Comparison of ENCODE assay signal across 8 cellular contexts in the genomic region with DNA sequence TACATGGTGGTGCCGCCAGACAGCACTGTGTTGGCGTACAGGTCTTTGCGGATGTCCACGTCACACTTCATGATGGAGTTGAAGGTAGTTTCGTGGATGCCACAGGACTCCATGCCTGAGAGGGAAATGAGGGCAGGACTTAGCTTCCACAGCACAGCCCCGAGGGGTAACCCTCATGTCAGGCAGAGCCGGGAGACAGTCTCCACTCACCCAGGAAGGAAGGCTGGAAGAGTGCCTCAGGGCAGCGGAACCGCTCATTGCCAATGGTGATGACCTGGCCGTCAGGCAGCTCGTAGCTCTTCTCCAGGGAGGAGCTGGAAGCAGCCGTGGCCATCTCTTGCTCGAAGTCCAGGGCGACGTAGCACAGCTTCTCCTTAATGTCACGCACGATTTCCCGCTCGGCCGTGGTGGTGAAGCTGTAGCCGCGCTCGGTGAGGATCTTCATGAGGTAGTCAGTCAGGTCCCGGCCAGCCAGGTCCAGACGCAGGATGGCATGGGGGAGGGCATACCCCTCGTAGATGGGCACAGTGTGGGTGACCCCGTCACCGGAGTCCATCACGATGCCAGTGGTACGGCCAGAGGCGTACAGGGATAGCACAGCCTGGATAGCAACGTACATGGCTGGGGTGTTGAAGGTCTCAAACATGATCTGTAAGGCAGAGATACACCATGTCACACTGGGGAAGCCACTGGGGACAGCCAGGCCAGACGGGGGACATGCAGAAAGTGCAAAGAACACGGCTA. TPM values are rescaled to one million over a fixed set of nuclear protein-coding genes. Genes with fewer than 3 reads are reported as not detected.
DNase-seq lines count a peak whose midpoint lies in the region; ATAC-seq and TF ChIP-seq lines count a peak whose summit lies in the region.

No MANE protein-coding gene starts in this region.

- peaks cover 15% of the 10 kb centered on the region for H3K36me3 Mint-ChIP-seq in natural killer cell

- no peaks in the 10 kb centered on the region for H3K27me3 Mint-ChIP-seq in natural killer cell (ENCODE audit: low read depth in 2 of 2)

- DNase-seq in HT-29 (ENCODE audit: low spot score) (peak; percentile 35), erythroblast (lab: John Stamatoyannopoulos, UW) (peak; percentile 56 to 64), natural killer cell (peak; percentile 44), activated gamma-delta T cell treated with Interleukin-2 at 50 U/mL for 16 hours (no peak), NCI-H1048 (lab: John Stamatoyannopoulos, UW) (no peak)
- DNase-seq in activated CD4-positive, alpha-beta T cell treated with anti-CD3 and anti-CD28 coated beads, Interleukin-2, amount 50 U/mL, for 48 hours = peak; percentile 45 to 46

- H3K4me1 Mint-ChIP-seq in natural killer cell = peaks cover 57 to 69% of the 10 kb centered on the region in 2 donors

- intact Hi-C loops in natural killer cell (cut with micrococcal nuclease) = no loop called here

- peak; percentile 16 for TF ChIP-seq POLR2A in erythroblast (IDR thresholded peaks at IDR 0.05; ENCODE audit: low read length)

- no peak for TF ChIP-seq CTCF in natural killer cell (IDR thresholded peaks at IDR 0.05)

- H3K27ac Mint-ChIP-seq in natural killer cell = peak overlapping the region; percentile 95

- H3K4me3 Mint-ChIP-seq in natural killer cell = peak overlapping the region; percentile 92

- ATAC-seq in natural killer cell (no peak), GM19351 (IDR thresholded peaks at IDR 0.05; ENCODE audit: unreplicated experiment) (no peak), GM19397 (IDR thresholded peaks at IDR 0.05; ENCODE audit: unreplicated experiment) (no peak)

- no peaks in the 10 kb centered on the region for H3K9me3 Mint-ChIP-seq in natural killer cell

RNA-seq across cellular contexts. Expression of a gene that starts 2.2 kb away (rescaled TPM):
- total RNA-seq in HT-29 (2014; rRNA removed; shearing (Covaris generic)) = 2,777 and 3,103 TPM in 2 replicates
- 1,000 to 10,000 TPM; 4,992 to 6,299 (median 6,160) TPM for total RNA-seq in natural killer cell

RNA-seq across cellular contexts. Expression of a gene that starts 14.6 kb away (rescaled TPM):
- 14.7 and 16.1 TPM in 2 replicates for total RNA-seq in HT-29 (2014; rRNA removed; shearing (Covaris generic))
- 10 to 100 TPM; 12.5 to 15.8 (median 12.8) TPM for total RNA-seq in natural killer cell

Comparison
In these comparisons a context has a peak if more than half of its experiments do, and no peak if none do; other contexts are left out.
1. DNase-seq: peak in HT-29 (single experiment), activated CD4-positive, alpha-beta T cell treated with anti-CD3 and anti-CD28 coated beads, Interleukin-2, amount 50 U/mL, for 48 hours (2 of 2), erythroblast (2 of 2) and natural killer cell (single experiment); none in activated gamma-delta T cell treated with Interleukin-2 at 50 U/mL for 16 hours (single experiment) and NCI-H1048 (single experiment).